ENCODE assay signal across 1 cellular context in the genomic region with DNA sequence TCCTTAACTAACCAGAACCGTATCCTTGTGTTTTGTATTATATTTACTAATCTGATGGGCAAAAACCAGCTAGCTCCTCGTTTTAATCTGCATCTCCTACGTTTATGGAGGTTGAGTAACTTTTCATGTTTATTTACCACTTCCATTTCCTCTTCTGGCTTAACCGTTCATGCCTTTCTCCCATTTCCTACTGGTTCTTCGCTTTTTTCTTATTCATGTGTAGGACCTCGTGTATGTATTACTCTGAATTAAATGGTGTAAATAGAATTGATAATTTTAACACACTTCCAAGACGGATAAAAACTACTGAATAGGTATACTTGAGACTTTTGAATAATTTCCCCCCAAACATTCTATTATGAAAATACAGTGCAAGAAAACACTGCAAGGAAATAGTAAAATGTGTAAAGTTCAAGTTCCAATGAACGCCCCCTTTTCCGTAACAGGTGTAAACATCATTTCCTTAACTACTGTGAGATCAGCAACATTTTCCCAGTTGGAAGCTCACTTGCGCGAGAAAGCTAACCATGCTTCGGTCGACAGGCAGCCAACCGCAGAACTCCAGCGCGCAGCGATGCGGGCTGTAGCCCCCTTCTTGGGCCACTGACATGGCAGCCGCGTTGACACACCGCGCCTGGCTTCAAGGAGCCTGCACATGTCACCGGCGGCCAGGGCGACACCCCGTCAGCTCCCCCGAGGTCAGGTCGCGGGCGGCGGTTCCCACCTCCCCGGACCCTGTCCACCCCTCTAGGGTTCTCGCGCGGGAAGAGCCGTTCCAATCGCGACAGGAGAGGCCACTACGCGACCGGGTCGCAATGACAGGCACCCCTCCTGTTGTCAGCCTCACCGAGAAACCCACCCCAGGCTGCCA.
TF ChIP-seq lines count a peak whose summit lies in the region.

No MANE protein-coding gene starts in this region.

TF ChIP-seq in endothelial cell of umbilical vein, 7 proteins besides CTCF, POLR2A, EP300 and RAD21 (continued from another document):
- TF ChIP-seq FOS (IDR thresholded peaks at IDR 0.05; ENCODE audit: borderline replicate concordance, insufficient read depth, low read length) (no peak), MYC (IDR thresholded peaks at IDR 0.05; ENCODE audit: low read depth, low read length) (no peak), POLR2AphosphoS5 (IDR thresholded peaks at IDR 0.05; ENCODE audit: insufficient read depth, low read depth, low read length) (no peak), JUN (IDR thresholded peaks at IDR 0.05; ENCODE audit: borderline replicate concordance, insufficient read depth, insufficient read length, low read depth) (no peak), EZH2 (IDR thresholded peaks at IDR 0.05; ENCODE audit: borderline replicate concordance, low read depth, low read length, severe bottlenecking) (no peak)
